ENCODE assay signal across 8 cellular contexts in genomic region chr13:94548382-94549240, GRCh38. TPM values are rescaled to one million over a fixed set of nuclear protein-coding genes. Genes with fewer than 3 reads are reported as not detected.
DNase-seq lines count a peak whose midpoint lies in the region; ATAC-seq, FAIRE-seq and TF ChIP-seq lines count a peak whose summit lies in the region.

No MANE protein-coding gene starts in this region.

- DNase-seq in EL (peak; percentile 40), SHP77 treated with DMSO at 0.1 percent for 48 hours (lab: John Stamatoyannopoulos, UW) (peak; percentile 95), brain pericyte (ENCODE audit: low read depth, low spot score) (peak; percentile 6), immature natural killer cell (no peak), smooth muscle cell of the brain vasculature (ENCODE audit: low read depth, low spot score) (peak; percentile 9), D721Med (ENCODE audit: insufficient read length, low spot score) (no peak)

- H3K4me1 Mint-ChIP-seq in immature natural killer cell = peaks cover 24 to 30% of the 10 kb centered on the region in 2 donors

- peaks cover 0 to 6% (median 0%) of the 10 kb centered on the region in 6 donors for H3K9me3 Mint-ChIP-seq in immature natural killer cell

- peak overlapping the region; percentile 89 to 98 (median 93) for H3K4me3 Mint-ChIP-seq in immature natural killer cell

- ATAC-seq in GM21360 (IDR thresholded peaks at IDR 0.05; ENCODE audit: unreplicated experiment) = peak; percentile 52
- peak; percentile 52 for ATAC-seq in HG03571 (IDR thresholded peaks at IDR 0.05; ENCODE audit: unreplicated experiment)

- H3K27me3 Mint-ChIP-seq in immature natural killer cell (ENCODE audit: low read depth in 3 of 3) = peaks cover 15 to 23% (median 22%) of the 10 kb centered on the region in 3 donors

- H3K36me3 Mint-ChIP-seq in immature natural killer cell = peaks cover 0 to 11% (median 2%) of the 10 kb centered on the region in 3 donors

- TF ChIP-seq CTCF in D721Med (IDR thresholded peaks at IDR 0.05; ENCODE audit: insufficient read depth, missing control alignments) = no peak

- no peak for FAIRE-seq in D721Med (lab: Jason Lieb, UNC)

- peak overlapping the region; percentile 93 to 99 (median 96) for H3K27ac Mint-ChIP-seq in immature natural killer cell

RNA-seq across cellular contexts. Expression of gene TGDS, which starts 47.3 kb away (rescaled TPM):
- polyA plus RNA-seq in immature natural killer cell = 10 to 100 TPM in 1 of 3 donors, 1 to 10 TPM in 2; 5.1 to 10.5 (median 8.9) TPM

RNA-seq across cellular contexts. Expression of gene GPR180, which starts 53.0 kb away (rescaled TPM):
- polyA plus RNA-seq in immature natural killer cell = 1 to 10 TPM in 2 of 3 donors, under 1 TPM in 1; 0.75 to 3.3 (median 1.0) TPM

Comparison
In these comparisons a context has a peak if more than half of its experiments do, and no peak if none do; other contexts are left out.
1. DNase-seq: peak in EL (single experiment), SHP77 treated with DMSO at 0.1 percent for 48 hours (single experiment), brain pericyte (single experiment) and smooth muscle cell of the brain vasculature (single experiment); none in immature natural killer cell (0 of 3) and D721Med (single experiment).